Comparison of ENCODE assay signal across 10 cellular contexts in genomic region chr18:79458131-79458838, GRCh38.
DNase-seq lines count a peak whose midpoint lies in the region; ATAC-seq and TF ChIP-seq lines count a peak whose summit lies in the region.
"Had no signal": no experiment of that assay in that cellular context is flagged by ENCODE, and none has a peak within 500 bp of the region (broad histone marks: within the 10 kb centered on the region; RNA-seq: fewer than 3 reads in every experiment).

No MANE protein-coding gene starts in this region.

- CTCF ChIA-PET in BJ (lab: Yijun Ruan, JAX), result interaction anchor here (0.6 kb wide), 1 partner anchor 48 kb away, joined by 3 read pairs; no protein-coding TSS in a partner anchor
- CTCF ChIA-PET in OCI-LY7 (lab: Charles Lee; ENCODE audit: unreplicated experiment), result no interaction called here

- no CpG with 5 or more reads among the region's 45 CpGs for WGBS in trophoblast cell (ENCODE audit: extremely low coverage, insufficient coverage, insufficient read length)

- H3K4me3 ChIP-seq in BJ (ENCODE audit: low read depth, low read length) (no peak overlapping the region), trophoblast cell (ENCODE audit: low read depth, low read length) (no peak overlapping the region), OCI-LY7 (ENCODE audit: low read depth, low read length, poor library complexity, severe bottlenecking) (no peak overlapping the region)
- H3K4me3 ChIP-seq: K562 had no signal

- H3K18ac ChIP-seq in trophoblast cell (ENCODE audit: low read length), result peak overlapping the region; percentile 74

- H3K4me1 ChIP-seq in trophoblast cell (ENCODE audit: control insufficient read depth in 1 of 2, insufficient read depth in 2 of 2, low read length in 2 of 2) (peaks cover 26 to 27% of the 10 kb centered on the region in 2 experiments), OCI-LY7 (ENCODE audit: insufficient read depth, low read length, poor library complexity, severe bottlenecking) (peaks cover 42% of the 10 kb centered on the region)

- H3K14ac ChIP-seq in trophoblast cell (ENCODE audit: low read length), result peak overlapping the region; percentile 67

- no peaks in the 10 kb centered on the region for H3K27me3 ChIP-seq in BJ (ENCODE audit: control insufficient read depth, insufficient read depth, low read length)
- no peaks in the 10 kb centered on the region for H3K27me3 ChIP-seq in trophoblast cell (ENCODE audit: insufficient read depth, low read length)

- peak overlapping the region; percentile 63 for H4K12ac ChIP-seq in trophoblast cell (ENCODE audit: low read depth, low read length)

- BruUV-seq in OCI-LY7 (replicated peaks; lab: Mats Ljungman, UMichigan), result no TSS peak

- H3K9me3 ChIP-seq in trophoblast cell (ENCODE audit: insufficient read depth, low read depth, low read length), result no peaks in the 10 kb centered on the region
- H3K9me3 ChIP-seq in OCI-LY7 (ENCODE audit: low read length), result no peaks in the 10 kb centered on the region

- intact Hi-C loops in OCI-LY7 (cut with micrococcal nuclease; ENCODE audit: unreplicated experiment), result no loop called here

- peak overlapping the region; percentile 78 for H4K8ac ChIP-seq in trophoblast cell (ENCODE audit: low read depth, low read length)

- peak overlapping the region; percentile 87 for H3K27ac ChIP-seq in trophoblast cell (ENCODE audit: low read depth, low read length)
- H3K27ac ChIP-seq in OCI-LY7 (ENCODE audit: low read depth, low read length, poor library complexity, severe bottlenecking), result no peak overlapping the region

- H4K91ac ChIP-seq in trophoblast cell (ENCODE audit: low read depth, low read length), result peak overlapping the region; percentile 89

- H3K4ac ChIP-seq in trophoblast cell (ENCODE audit: low read depth, low read length), result peak overlapping the region; percentile 24

- TF ChIP-seq CTCF in BJ (IDR thresholded peaks at IDR 0.05; ENCODE audit: insufficient read depth, low read depth, low read length), result no peak
- TF ChIP-seq CTCF in OCI-LY7 (conservative IDR thresholded peaks at IDR 0.05; ENCODE audit: low read length), result no peak

- H3K36me3 ChIP-seq in BJ (ENCODE audit: control insufficient read depth, insufficient read depth, low read length), result no peaks in the 10 kb centered on the region
- H3K36me3 ChIP-seq in trophoblast cell (ENCODE audit: control insufficient read depth in 1 of 2, insufficient read depth in 2 of 2, low read length in 2 of 2), result no peaks in the 10 kb centered on the region
- H3K36me3 ChIP-seq in OCI-LY7 (ENCODE audit: insufficient read depth, low read length), result peaks cover 33% of the 10 kb centered on the region

- H3K79me2 ChIP-seq in trophoblast cell (ENCODE audit: control insufficient read depth, insufficient read depth, low read length, poor library complexity), result peaks cover 9% of the 10 kb centered on the region
- peaks cover 14% of the 10 kb centered on the region; the same call in 1 of the 2 replicates for H3K79me2 ChIP-seq in OCI-LY7 (ENCODE audit: insufficient read depth, low read depth, low read length)

- H2BK12ac ChIP-seq in trophoblast cell (ENCODE audit: low read length), result peak overlapping the region; percentile 93

- H2BK120ac ChIP-seq in trophoblast cell (ENCODE audit: insufficient read depth, low read length, poor library complexity), result peak overlapping the region; percentile 83

- H3K9me2 ChIP-seq in OCI-LY7 (ENCODE audit: insufficient read depth, low read length), result no peaks in the 10 kb centered on the region

- peak overlapping the region; percentile 60 for H2BK5ac ChIP-seq in trophoblast cell (ENCODE audit: low read depth, low read length, poor library complexity)

- DNase-seq in BJ (ENCODE audit: low read depth) (peak; percentile 44), SK-MEL-5 (ENCODE audit: low read depth, low spot score) (peak; percentile 93), glomerular visceral epithelial cell (ENCODE audit: extremely low spot score) (peak; percentile 74), trophoblast cell (peak; percentile 75 to 94), activated gamma-delta T cell treated with Interleukin-2 at 50 U/mL for 16 hours (no peak), OCI-LY7 (ENCODE audit: low spot score) (no peak), hippocampal formation (lab: John Stamatoyannopoulos, UW) (no peak)
- DNase-seq: occipital lobe had no signal

- POLR2A ChIA-PET in BJ (lab: Charles Lee), result no interaction called here
- POLR2A ChIA-PET in OCI-LY7 (lab: Charles Lee), result no interaction called here

- no peak overlapping the region for H3K23ac ChIP-seq in trophoblast cell (ENCODE audit: low read length)

- H3K9ac ChIP-seq in trophoblast cell (ENCODE audit: low read length), result no peak overlapping the region

- H2AK5ac ChIP-seq in trophoblast cell (ENCODE audit: low read length), result peak overlapping the region; percentile 42

- in situ Hi-C loops in SK-MEL-5 (cut with HindIII; ENCODE audit: low pct_unique_long_range_greater_than_20kb, low sequenced_read_pairs), result no loop called here

- ATAC-seq in GM18909 (IDR thresholded peaks at IDR 0.05; ENCODE audit: poor library complexity, unreplicated experiment), result no peak
- ATAC-seq: K562 had no signal

- H2AFZ ChIP-seq in trophoblast cell (ENCODE audit: insufficient read depth, low read length, poor library complexity), result peak overlapping the region; percentile 51
- H2AFZ ChIP-seq in OCI-LY7 (ENCODE audit: low read length), result no peak overlapping the region

- H3K79me1 ChIP-seq in trophoblast cell (ENCODE audit: low read length), result peaks cover 22% of the 10 kb centered on the region

- H3K4me2 ChIP-seq in trophoblast cell (ENCODE audit: low read length), result no peak overlapping the region
- no peak overlapping the region for H3K4me2 ChIP-seq in OCI-LY7 (ENCODE audit: low read length)

- H4K20me1 ChIP-seq in OCI-LY7 (ENCODE audit: insufficient read depth, low read length), result no peaks in the 10 kb centered on the region

Comparison
In these comparisons a context has a peak if more than half of its experiments do, and no peak if none do; other contexts are left out.
1. DNase-seq: peak in BJ (single experiment), SK-MEL-5 (single experiment), glomerular visceral epithelial cell (single experiment) and trophoblast cell (2 of 2); none in activated gamma-delta T cell treated with Interleukin-2 at 50 U/mL for 16 hours (single experiment), OCI-LY7 (single experiment) and hippocampal formation (0 of 2).